Comparison of ENCODE assay signal across 8 cellular contexts in genomic region chr11:11787305-11788066, GRCh38. TPM values are rescaled to one million over a fixed set of nuclear protein-coding genes. Genes with fewer than 3 reads are reported as not detected.
A peak's percentile ranks its signal among the peaks of the same experiment; 100 is the strongest.
DNase-seq lines count a peak whose midpoint lies in the region; ATAC-seq, FAIRE-seq and TF ChIP-seq lines count a peak whose summit lies in the region.

No MANE protein-coding gene starts in this region.

- ATAC-seq in body of pancreas (peak; percentile 75), HG03342 (IDR thresholded peaks at IDR 0.05; ENCODE audit: unreplicated experiment) (no peak)

- intact Hi-C loops in body of pancreas (cut with DNase I) = loop anchor here (5.0 kb wide), 1 partner anchor 750 kb away; no protein-coding TSS in a partner anchor

- 62 to 66% methylated on average over 7 of the region's 7 CpGs for WGBS in body of pancreas, 2 donors

- no peaks in the 10 kb centered on the region for H3K9me3 ChIP-seq in body of pancreas

- no peaks in the 10 kb centered on the region for H3K36me3 ChIP-seq in body of pancreas (replicated peaks in 1 of 2; ENCODE audit: insufficient read depth in 1 of 2, low read depth in 2 of 2)

- peak; percentile 27 for FAIRE-seq in H54 (lab: Jason Lieb, UNC)

- no peaks in the 10 kb centered on the region for H3K9me3 Mint-ChIP-seq in immature natural killer cell

- no peaks in the 10 kb centered on the region for H3K4me1 ChIP-seq in body of pancreas

- TF ChIP-seq CTCF in body of pancreas (IDR thresholded peaks at IDR 0.05) = peak; percentile 75 to 93 (median 89)

- no peaks in the 10 kb centered on the region for H3K36me3 Mint-ChIP-seq in immature natural killer cell

- peaks cover 0 to 5% (median 2%) of the 10 kb centered on the region in 3 donors for H3K27me3 Mint-ChIP-seq in immature natural killer cell (ENCODE audit: low read depth in 3 of 3)

- no peak overlapping the region for H3K27ac Mint-ChIP-seq in immature natural killer cell

- H3K27me3 ChIP-seq in body of pancreas = no peaks in the 10 kb centered on the region

- H3K4me3 Mint-ChIP-seq in immature natural killer cell = no peak overlapping the region

- no peak overlapping the region for H3K4me3 ChIP-seq in body of pancreas

- no peaks in the 10 kb centered on the region for H3K4me1 Mint-ChIP-seq in immature natural killer cell

- peak; percentile 62 for DNase-seq in DMS153 (lab: John Stamatoyannopoulos, UW)
- DNase-seq in H54 (ENCODE audit: insufficient read length, low spot score) = peak; percentile 28
- peak; percentile 69 for DNase-seq in NCI-H2029 (lab: John Stamatoyannopoulos, UW)
- DNase-seq in UCSD-AML1 (lab: John Stamatoyannopoulos, UW; ENCODE audit: unreplicated experiment) = peak; percentile 49
- DNase-seq in body of pancreas = peak; percentile 75 to 78 (median 77)
- DNase-seq in immature natural killer cell = peak; percentile 48 to 64 (median 52)
- peak; percentile 79 for DNase-seq in stimulated activated CD4-positive, alpha-beta T cell treated with anti-CD3 and anti-CD28 coated beads, Interleukin-15, amount 100 ng/mL, for 24 hours

- no peak overlapping the region for H3K27ac ChIP-seq in body of pancreas

- TF ChIP-seq POLR2A in H54 (IDR thresholded peaks at IDR 0.05; ENCODE audit: low read depth, low read length) (no peak), body of pancreas (IDR thresholded peaks at IDR 0.05) (no peak)

RNA-seq across cellular contexts. Expression of gene USP47, which starts 54.3 kb away (rescaled TPM):
- total RNA-seq in body of pancreas = 10 to 100 TPM; 51.1 to 63.3 TPM
- polyA plus RNA-seq in immature natural killer cell = 10 to 100 TPM; 36.3 to 72.4 (median 43.5) TPM

Comparison
In these comparisons a context has a peak if more than half of its experiments do, and no peak if none do; other contexts are left out.
1. DNase-seq: peak in every context shown above with its lines; median percentile 79 in stimulated activated CD4-positive, alpha-beta T cell treated with anti-CD3 and anti-CD28 coated beads, Interleukin-15, amount 100 ng/mL, for 24 hours; 77 in body of pancreas; 69 in NCI-H2029; 62 in DMS153; 52 in immature natural killer cell; 49 in UCSD-AML1; 28 in H54.